21 cellular contexts compared by ENCODE assay signal in genomic region chr16:49456763-49457162, GRCh38.
"Had no signal": no experiment of that assay in that cellular context is flagged by ENCODE, and none has a peak within 500 bp of the region (broad histone marks: within the 10 kb centered on the region; RNA-seq: fewer than 3 reads in every experiment).

No MANE protein-coding gene starts in this region.

- H3K9me3 ChIP-seq: adrenal gland, breast epithelium, esophagus muscularis mucosa, heart right ventricle, prostate gland, right atrium auricular region, suprapubic skin, transverse colon had no signal

- ATAC-seq: heart right ventricle, left ventricle myocardium superior, SK-N-SH treated with all-trans-retinoic acid at 6 μM for 48 hours, T-cell had no signal

- H3K36me3 ChIP-seq: adrenal gland, breast epithelium, esophagus muscularis mucosa, heart right ventricle, prostate gland, right atrium auricular region, suprapubic skin, transverse colon had no signal

- H3K27ac Mint-ChIP-seq: activated B cell treated with CpG ODN at 0.5 μM for 24 hours; activated CD4-positive, alpha-beta T cell treated with anti-CD3 and anti-CD28 coated beads, Interleukin-2, amount 10 ng/mL, durations not matched to agents 7 days and 5 days; dendritic cell treated with granulocyte-macrophage colony-stimulating factor and Interleukin-4, amounts not matched to agents 40 ng/mL and 50 ng/mL, for 4 days; stimulated activated naive CD8-positive, alpha-beta T cell treated with anti-CD3 and anti-CD28 coated beads, Interleukin-15, Interleukin-2, amounts not matched to agents 100 ng/mL and 50 ng/mL, for 24 hours; T-cell had no signal

- DNase-seq: activated B cell treated with CpG ODN at 0.5 μM for 24 hours; activated CD4-positive, alpha-beta T cell treated with anti-CD3 and anti-CD28 coated beads, Interleukin-2, amount 10 ng/mL, durations not matched to agents 7 days and 5 days; activated naive CD4-positive, alpha-beta T cell treated with anti-CD3 and anti-CD28 coated beads, Interleukin-2, amount 50 U/mL, for 16 hours; effector memory CD4-positive, alpha-beta T cell; heart right ventricle; kidney glomerular epithelial cell; left ventricle myocardium superior; stimulated activated CD4-positive, alpha-beta T cell treated with anti-CD3 and anti-CD28 coated beads, Interleukin-15, amount 100 ng/mL, for 24 hours; stimulated activated CD4-positive, alpha-beta T cell treated with anti-CD3 and anti-CD28 coated beads, Interleukin-2, amount 100 ng/mL, for 48 hours; transverse colon had no signal

- H3K36me3 Mint-ChIP-seq: T-cell had no signal

- H3K27me3 ChIP-seq: adrenal gland, breast epithelium, right atrium auricular region, transverse colon had no signal

- H3K9me3 Mint-ChIP-seq: activated B cell treated with CpG ODN at 0.5 μM for 24 hours; activated CD4-positive, alpha-beta T cell treated with anti-CD3 and anti-CD28 coated beads, Interleukin-2, amount 10 ng/mL, durations not matched to agents 7 days and 5 days; dendritic cell treated with granulocyte-macrophage colony-stimulating factor and Interleukin-4, amounts not matched to agents 40 ng/mL and 50 ng/mL, for 4 days; stimulated activated naive CD8-positive, alpha-beta T cell treated with anti-CD3 and anti-CD28 coated beads, Interleukin-15, Interleukin-2, amounts not matched to agents 100 ng/mL and 50 ng/mL, for 24 hours; T-cell had no signal

- H3K4me3 ChIP-seq: adrenal gland, breast epithelium, esophagus muscularis mucosa, heart right ventricle, prostate gland, right atrium auricular region, skin epidermis, suprapubic skin, transverse colon had no signal

- H3K4me1 Mint-ChIP-seq: activated B cell treated with CpG ODN at 0.5 μM for 24 hours had no signal

- H3K27ac ChIP-seq: adrenal gland, breast epithelium, esophagus muscularis mucosa, heart right ventricle, prostate gland, right atrium auricular region, skin epidermis, suprapubic skin, transverse colon had no signal

- H3K4me1 ChIP-seq: adrenal gland, breast epithelium, esophagus muscularis mucosa, prostate gland, right atrium auricular region, suprapubic skin, transverse colon had no signal

- H3K27me3 Mint-ChIP-seq: activated CD4-positive, alpha-beta T cell treated with anti-CD3 and anti-CD28 coated beads, Interleukin-2, amount 10 ng/mL, durations not matched to agents 7 days and 5 days; stimulated activated naive CD8-positive, alpha-beta T cell treated with anti-CD3 and anti-CD28 coated beads, Interleukin-15, Interleukin-2, amounts not matched to agents 100 ng/mL and 50 ng/mL, for 24 hours had no signal

- H3K4me3 Mint-ChIP-seq: activated B cell treated with CpG ODN at 0.5 μM for 24 hours; activated CD4-positive, alpha-beta T cell treated with anti-CD3 and anti-CD28 coated beads, Interleukin-2, amount 10 ng/mL, durations not matched to agents 7 days and 5 days; dendritic cell treated with granulocyte-macrophage colony-stimulating factor and Interleukin-4, amounts not matched to agents 40 ng/mL and 50 ng/mL, for 4 days; stimulated activated naive CD8-positive, alpha-beta T cell treated with anti-CD3 and anti-CD28 coated beads, Interleukin-15, Interleukin-2, amounts not matched to agents 100 ng/mL and 50 ng/mL, for 24 hours; T-cell had no signal
